ENCODE assay signal across 17 cellular contexts in the genomic region with DNA sequence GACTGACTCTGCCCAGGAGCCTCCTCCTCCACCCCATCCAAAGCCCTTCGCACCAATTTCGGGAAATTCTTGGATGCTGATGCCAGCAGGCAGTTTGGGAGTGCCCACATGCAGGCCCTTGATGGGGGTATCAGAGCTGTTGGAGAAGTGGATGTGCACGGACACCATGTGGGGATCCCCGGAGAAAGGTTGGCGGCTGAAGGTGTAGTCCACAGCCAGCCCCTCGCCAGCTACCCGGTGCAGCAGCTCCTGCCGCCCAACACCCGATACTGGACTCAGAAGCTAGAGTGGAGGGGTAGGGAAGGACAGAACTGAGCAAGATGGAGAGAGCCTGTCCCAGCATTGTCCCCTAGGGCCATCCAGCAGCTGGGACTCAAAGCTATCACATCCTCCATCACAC. TPM values are rescaled to one million over a fixed set of nuclear protein-coding genes. Genes with fewer than 3 reads are reported as not detected.
"Had no signal": no experiment of that assay in that cellular context is flagged by ENCODE, and none has a peak within 500 bp of the region (broad histone marks: within the 10 kb centered on the region; RNA-seq: fewer than 3 reads in every experiment).

No MANE protein-coding gene starts in this region.

- H3K36me3 ChIP-seq: adrenal gland, ascending aorta, breast epithelium, cardiac muscle cell, colonic mucosa, gastrocnemius medialis, heart left ventricle had no signal

- H3K9me3 ChIP-seq: adrenal gland, ascending aorta, breast epithelium, colonic mucosa, gastrocnemius medialis, heart left ventricle had no signal

- H3K4me1 ChIP-seq: adrenal gland, ascending aorta, breast epithelium, colonic mucosa, gastrocnemius medialis, heart left ventricle had no signal

- ATAC-seq: activated naive CD8-positive, alpha-beta T cell treated with anti-CD3 and anti-CD28 coated beads, Interleukin-2, amount 50 U/mL, for 24 hours; gastrocnemius medialis; T-helper 17 cell had no signal

- H3K27me3 ChIP-seq: adrenal gland, ascending aorta, breast epithelium, cardiac muscle cell, colonic mucosa, gastrocnemius medialis had no signal

- H3K4me3 ChIP-seq: adrenal gland, ascending aorta, breast epithelium, cardiac muscle cell, colonic mucosa, gastrocnemius medialis, heart left ventricle had no signal

- DNase-seq: cerebellar nuclear complex, gastrocnemius medialis, glutamatergic neuron had no signal

- H3K27ac ChIP-seq: adrenal gland, ascending aorta, breast epithelium, cardiac muscle cell, colonic mucosa, gastrocnemius medialis, heart left ventricle had no signal

RNA-seq across cellular contexts. Expression of a gene that starts 15.5 kb away (rescaled TPM):
- total RNA-seq: activated CD4-positive, alpha-beta T cell treated with anti-CD3 and anti-CD28 coated beads, Interleukin-2, amount 10 ng/mL, durations not matched to agents 24 days and 14 days; activated CD8-positive, alpha-beta memory T cell treated with anti-CD3 and anti-CD28 coated beads, Interleukin-2, amount 10 ng/mL, durations not matched to agents 7 days and 5 days; activated T-helper 1 cell treated with anti-CD3 and anti-CD28 coated beads, Interleukin-12 subunit alpha, Interleukin-12 subunit beta, Interleukin-2, Interleukin-4 antibody, amounts not matched to agents 30 ng/mL and 10 ng/mL and 1 ng/mL, durations not matched to agents 14 hours and 24 hours and 36 hours; activated T-helper 2 cell treated with anti-CD3 and anti-CD28 coated beads, Interferon-gamma antibody, Interleukin-2, Interleukin-4, amounts not matched to agents 10 μg/mL and 5 μg/mL and 100 μg/mL, durations not matched to agents 14 hours and 24 hours and 36 hours; dermis microvascular lymphatic vessel endothelial cell had no signal

RNA-seq across cellular contexts. Expression of a gene that starts 47.0 kb away (rescaled TPM):
- total RNA-seq: activated CD4-positive, alpha-beta T cell treated with anti-CD3 and anti-CD28 coated beads, Interleukin-2, amount 10 ng/mL, durations not matched to agents 24 days and 14 days; activated CD8-positive, alpha-beta memory T cell treated with anti-CD3 and anti-CD28 coated beads, Interleukin-2, amount 10 ng/mL, durations not matched to agents 7 days and 5 days; activated CD8-positive, alpha-beta T cell treated with anti-CD3 and anti-CD28 coated beads, Interleukin-2, amount 10 ng/mL, durations not matched to agents 7 days and 5 days; activated T-helper 2 cell treated with anti-CD3 and anti-CD28 coated beads, Interferon-gamma antibody, Interleukin-2, Interleukin-4, amounts not matched to agents 10 μg/mL and 5 μg/mL and 100 μg/mL, durations not matched to agents 14 hours and 24 hours and 36 hours; ascending aorta; dermis microvascular lymphatic vessel endothelial cell had no signal
